In the genomic region with DNA sequence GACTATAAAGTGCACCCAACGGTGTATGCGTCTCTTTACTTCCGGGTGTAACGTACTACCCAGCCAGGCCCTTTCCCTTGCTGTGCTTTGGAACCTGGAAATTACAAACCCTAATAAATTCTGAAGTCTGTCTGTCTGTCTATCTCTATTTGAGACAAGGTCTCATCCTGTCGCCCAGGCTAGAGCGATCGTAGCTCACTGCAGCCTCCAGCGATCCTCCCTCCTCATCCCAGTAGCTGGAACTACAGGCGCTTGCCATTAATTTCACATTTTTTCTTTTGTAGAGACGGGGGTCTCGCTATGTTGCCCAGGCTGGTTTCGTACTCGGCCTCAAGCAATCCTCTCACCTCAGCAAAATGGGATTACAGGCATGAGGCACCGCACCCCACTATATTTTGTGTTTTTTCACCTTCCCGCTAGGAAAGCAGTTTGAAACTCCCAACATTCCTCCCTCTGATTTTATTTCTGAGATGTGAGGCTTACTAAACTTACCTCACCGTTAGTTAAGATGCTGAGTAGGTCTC, we compare ENCODE assay signal across 7 cellular contexts. TPM values are rescaled to one million over a fixed set of nuclear protein-coding genes. Genes with fewer than 3 reads are reported as not detected.
A peak's percentile ranks its signal among the peaks of the same experiment; 100 is the strongest.
DNase-seq lines count a peak whose midpoint lies in the region; ATAC-seq and TF ChIP-seq lines count a peak whose summit lies in the region.

No MANE protein-coding gene starts in this region.

- H4K8ac ChIP-seq in neuronal stem cell (ENCODE audit: low read depth, low read length) = peak overlapping the region; percentile 19

- H3K4me1 ChIP-seq in PC-9 (replicated peaks; ENCODE audit: insufficient read depth) (peaks cover 10% of the 10 kb centered on the region), neuronal stem cell (ENCODE audit: control insufficient read depth in 2 of 2, insufficient read depth in 1 of 2, low read depth in 1 of 2, low read length in 2 of 2) (peaks cover 6% of the 10 kb centered on the region in 2 donors)

- H3K9me3 ChIP-seq in PC-9 (ENCODE audit: insufficient read depth, low read depth) (no peaks in the 10 kb centered on the region), neuronal stem cell (replicated peaks in 1 of 2; ENCODE audit: control insufficient read depth in 2 of 2, insufficient read depth in 1 of 2, low read depth in 1 of 2, low read length in 2 of 2) (no peaks in the 10 kb centered on the region)

- ATAC-seq in GM18873 (IDR thresholded peaks at IDR 0.05; ENCODE audit: low FRiP score, unreplicated experiment) (peak; percentile 50), HG02642 (IDR thresholded peaks at IDR 0.05; ENCODE audit: poor library complexity, unreplicated experiment) (peak; percentile 50)

- H3K27ac ChIP-seq in PC-9 (peak overlapping the region; percentile 87), neuronal stem cell (replicated peaks; ENCODE audit: low read length) (peak overlapping the region; percentile 97)

- CTCF ChIA-PET in PC-9 (lab: Charles Lee) = interaction anchor here (0.6 kb wide), 1 partner anchor 36 kb away, joined by 4 read pairs; no protein-coding TSS in a partner anchor

- peak overlapping the region; percentile 99 for H3K18ac ChIP-seq in neuronal stem cell (ENCODE audit: low read length)

- intact Hi-C loops in PC-9 (cut with micrococcal nuclease; ENCODE audit: unreplicated experiment) = loop anchor here (2.0 kb wide), 1 partner anchor 32 kb away; the partner anchor contains the start of gene CDK8

- POLR2A ChIA-PET in PC-9 (lab: Charles Lee; ENCODE audit: unreplicated experiment) = interaction anchor here (0.5 to 0.6 kb wide), 2 partner anchors 37 to 83 kb away, joined by 3 to 5 read pairs; no protein-coding TSS in a partner anchor

- H3K36me3 ChIP-seq in PC-9 (ENCODE audit: low read depth) (peaks cover 23% of the 10 kb centered on the region), neuronal stem cell (replicated peaks in 1 of 2; ENCODE audit: control insufficient read depth in 2 of 2, insufficient read depth in 2 of 2, low read length in 2 of 2) (peaks cover 0 to 28% of the 10 kb centered on the region in 2 donors)

- peak overlapping the region; percentile 98 for H2BK5ac ChIP-seq in neuronal stem cell (ENCODE audit: low read length)

- H4K20me1 ChIP-seq in PC-9 (ENCODE audit: insufficient read depth) = peaks cover 7% of the 10 kb centered on the region; the same call in 1 of the 2 replicates

- H3F3A ChIP-seq in PC-9 (ENCODE audit: insufficient read depth, low read depth) = 0 out of 2 replicates have a peak, but pooled peaks cover 4% of the 10 kb centered on the region

- H3K4me3 ChIP-seq in PC-9 (peak overlapping the region; percentile 83), neuronal stem cell (ENCODE audit: low read length in 2 of 2) (peak overlapping the region; percentile 89 to 94)

- H2BK12ac ChIP-seq in neuronal stem cell (ENCODE audit: low read length) = no peak overlapping the region

- no peak overlapping the region for H4K91ac ChIP-seq in neuronal stem cell (ENCODE audit: low read depth, low read length, poor library complexity)

- no peaks in the 10 kb centered on the region for H3K27me3 ChIP-seq in PC-9 (ENCODE audit: insufficient read depth, low read depth)
- peaks cover 0 to 3% (median 0%) of the 10 kb centered on the region in 3 experiments for H3K27me3 ChIP-seq in neuronal stem cell (ENCODE audit: control insufficient read depth in 3 of 3, insufficient read depth in 3 of 3, low read depth in 1 of 3, low read length in 3 of 3)

- WGBS in neuronal stem cell (ENCODE audit: extremely low coverage in 2 of 2, insufficient read length in 2 of 2, insufficient replicate concordance in 1 of 2), 2 donors = no CpG with 5 or more reads among the region's 16 CpGs

- peak overlapping the region; percentile 98 for H2AFZ ChIP-seq in PC-9
- H2AFZ ChIP-seq in neuronal stem cell (ENCODE audit: low read length) = peak overlapping the region; percentile 92

- H3K4me2 ChIP-seq in PC-9 (peak overlapping the region; percentile 90), neuronal stem cell (ENCODE audit: insufficient read depth, low read length, poor library complexity, severe bottlenecking) (peak overlapping the region; percentile 77)

- no peak for TF ChIP-seq CTCF in PC-9 (conservative IDR thresholded peaks at IDR 0.05)

- no TSS peak for BruUV-seq in PC-9 (replicated peaks; lab: Mats Ljungman, UMichigan)

- H2BK15ac ChIP-seq in neuronal stem cell (ENCODE audit: low read length) = peak overlapping the region; percentile 41

- TF ChIP-seq POLR2A in erythroblast (IDR thresholded peaks at IDR 0.05; ENCODE audit: low read length) = peak; percentile 13

- DNase-seq in PC-9 (no peak), erythroblast (lab: John Stamatoyannopoulos, UW) (no peak), neuronal stem cell (ENCODE audit: low spot score) (no peak), NCI-H2107 (lab: John Stamatoyannopoulos, UW) (no peak), DMS 273 (lab: John Stamatoyannopoulos, UW; ENCODE audit: unreplicated experiment) (no peak)

- no peaks in the 10 kb centered on the region for H3K79me1 ChIP-seq in neuronal stem cell (ENCODE audit: low read depth, low read length)

- H3K23ac ChIP-seq in neuronal stem cell (ENCODE audit: low read depth, low read length, poor library complexity) = peak overlapping the region; percentile 97

- peaks cover 22% of the 10 kb centered on the region for H3K79me2 ChIP-seq in PC-9 (ENCODE audit: low read depth)

- H2BK120ac ChIP-seq in neuronal stem cell (ENCODE audit: low read depth, low read length) = no peak overlapping the region

- no peak overlapping the region for H2AK5ac ChIP-seq in neuronal stem cell (ENCODE audit: low read depth, low read length)

- peak overlapping the region; percentile 98 for H3K9ac ChIP-seq in neuronal stem cell (ENCODE audit: low read depth, low read length, poor library complexity)

- peak overlapping the region; percentile 95 for H3K14ac ChIP-seq in neuronal stem cell (ENCODE audit: low read length)

- H3K4ac ChIP-seq in neuronal stem cell (ENCODE audit: low read length) = no peak overlapping the region

- no peaks in the 10 kb centered on the region for H3K9me2 ChIP-seq in PC-9 (ENCODE audit: insufficient read depth)

RNA-seq across cellular contexts. Expression of gene RNF6, which starts 0.5 kb away (rescaled TPM):
- 19.2 and 30.3 TPM in 2 replicates for total RNA-seq in PC-9 (2021)
- polyA plus RNA-seq in neuronal stem cell (2013, experiment 1 of 2) = 17.1 TPM
- 17.6 TPM for polyA plus RNA-seq in neuronal stem cell (2013, experiment 2 of 2)

RNA-seq across cellular contexts. Expression of gene CDK8, which starts 31.3 kb away (rescaled TPM):
- total RNA-seq in PC-9 (2021) = 14.8 and 16.8 TPM in 2 replicates
- polyA plus RNA-seq in neuronal stem cell (2013, experiment 1 of 2) = 38.3 TPM
- polyA plus RNA-seq in neuronal stem cell (2013, experiment 2 of 2) = 39.7 TPM
